Comparison of ENCODE assay signal across 1 cellular context in the genomic region with DNA sequence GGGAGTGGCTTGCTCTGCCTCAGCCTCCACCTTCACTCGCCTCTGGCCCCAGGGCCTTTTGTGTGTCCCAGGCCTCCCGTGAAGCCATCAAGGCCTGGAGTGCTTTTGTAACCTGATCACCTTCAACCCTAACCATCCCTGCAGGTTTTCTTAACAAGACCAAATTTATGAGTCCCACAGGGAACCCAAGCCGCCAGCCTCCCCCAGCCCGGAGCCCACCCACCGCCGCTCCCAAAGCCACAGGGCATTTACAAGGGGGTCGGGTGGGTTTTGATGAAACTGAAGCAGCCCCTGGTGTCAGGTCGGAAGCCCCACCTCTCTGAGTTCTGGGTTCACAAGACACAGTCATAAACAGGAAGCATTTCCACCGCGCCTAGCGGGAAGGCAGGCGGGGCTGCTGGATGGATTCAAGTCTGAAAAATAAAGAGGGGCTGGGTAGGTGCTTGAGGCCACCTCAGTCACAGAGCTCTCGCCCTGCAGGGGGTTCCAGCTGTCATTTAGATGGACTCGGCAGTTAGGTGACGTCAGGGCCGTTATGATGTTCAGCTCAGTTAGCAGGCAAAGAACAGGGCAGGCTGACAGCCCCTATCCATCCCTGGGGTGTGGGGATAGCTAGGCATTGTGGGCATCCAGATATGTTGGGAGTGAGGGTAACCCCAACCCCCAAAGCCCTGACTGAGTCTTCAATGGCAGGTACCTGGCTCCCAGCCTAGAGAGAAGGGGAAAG.
TF ChIP-seq lines count a peak whose summit lies in the region.

No MANE protein-coding gene starts in this region.

TF ChIP-seq in HepG2, 621 proteins besides CTCF, POLR2A, EP300 and RAD21 (continued from another document):
- TF ChIP-seq, protein P1, sequence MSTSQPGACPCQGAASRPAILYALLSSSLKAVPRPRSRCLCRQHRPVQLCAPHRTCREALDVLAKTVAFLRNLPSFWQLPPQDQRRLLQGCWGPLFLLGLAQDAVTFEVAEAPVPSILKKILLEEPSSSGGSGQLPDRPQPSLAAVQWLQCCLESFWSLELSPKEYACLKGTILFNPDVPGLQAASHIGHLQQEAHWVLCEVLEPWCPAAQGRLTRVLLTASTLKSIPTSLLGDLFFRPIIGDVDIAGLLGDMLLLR (CRISPR knock-in tag; IDR thresholded peaks at IDR 0.05): no peak
- TF ChIP-seq, protein P2, sequence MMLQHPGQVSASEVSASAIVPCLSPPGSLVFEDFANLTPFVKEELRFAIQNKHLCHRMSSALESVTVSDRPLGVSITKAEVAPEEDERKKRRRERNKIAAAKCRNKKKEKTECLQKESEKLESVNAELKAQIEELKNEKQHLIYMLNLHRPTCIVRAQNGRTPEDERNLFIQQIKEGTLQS (CRISPR knock-in tag; IDR thresholded peaks at IDR 0.05): no peak
